ENCODE assay signal across 8 cellular contexts in the genomic region with DNA sequence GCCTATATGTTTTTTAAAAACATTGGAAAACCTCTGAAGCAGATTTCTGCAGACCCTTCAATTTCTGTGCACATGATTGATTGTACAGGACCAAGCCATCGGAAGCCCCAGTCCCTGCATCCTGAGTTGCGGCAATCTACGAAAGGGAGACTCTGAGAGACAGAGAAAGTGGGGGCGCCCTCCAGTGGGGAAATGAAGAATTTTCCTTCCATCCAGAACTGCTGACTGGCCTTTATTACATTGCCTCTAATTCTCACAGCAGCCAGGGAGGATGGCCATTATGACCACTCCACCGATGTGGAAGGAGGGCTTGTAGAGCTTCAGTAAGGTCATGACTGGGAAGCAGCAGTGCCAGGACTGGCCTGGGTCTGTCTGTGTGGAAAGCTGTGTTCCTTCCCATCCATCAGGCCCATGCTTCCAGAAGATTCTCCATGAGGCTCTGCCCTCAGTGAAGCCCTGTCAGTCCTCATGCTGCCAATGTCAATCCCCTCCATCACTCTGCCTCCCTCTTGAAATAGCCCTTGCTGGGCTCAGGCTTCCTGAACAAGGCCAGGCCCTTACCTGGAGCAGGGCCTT. TPM values are rescaled to one million over a fixed set of nuclear protein-coding genes. Genes with fewer than 3 reads are reported as not detected.
DNase-seq lines count a peak whose midpoint lies in the region; ATAC-seq and TF ChIP-seq lines count a peak whose summit lies in the region.

No MANE protein-coding gene starts in this region.

- no peak overlapping the region for H4K8ac ChIP-seq in mesendoderm (ENCODE audit: low read depth, low read length)

- DNase-seq in Caki2 (ENCODE audit: low read depth) (peak; percentile 23), HFF-Myc (ENCODE audit: extremely low read depth, low read depth) (peak; percentile 26), NCI-H526 (lab: John Stamatoyannopoulos, UW) (peak; percentile 44 to 78), ecto neural progenitor cell (ENCODE audit: low spot score) (peak; percentile 80), mesendoderm (peak; percentile 80)
- peak; percentile 77 to 82 for DNase-seq in activated CD4-positive, alpha-beta T cell treated with anti-CD3 and anti-CD28 coated beads, Interleukin-2, amount 50 U/mL, for 48 hours
- peak; percentile 23 to 41 for DNase-seq in stimulated activated CD8-positive, alpha-beta memory T cell treated with anti-CD3 and anti-CD28 coated beads, Interleukin-7, amount 100 ng/mL, for 1 hour (ENCODE audit: low read depth in 2 of 2)

- no peak overlapping the region for H3K9ac ChIP-seq in mesendoderm (ENCODE audit: low read length)

- no peak overlapping the region for H2AK5ac ChIP-seq in mesendoderm (ENCODE audit: low read length)

- no peak overlapping the region for H4K5ac ChIP-seq in mesendoderm (ENCODE audit: low read length)

- no peak overlapping the region for H3K4me2 ChIP-seq in mesendoderm (ENCODE audit: low read length)

- no peak overlapping the region for H2BK15ac ChIP-seq in mesendoderm (replicated peaks; ENCODE audit: low read depth)

- H3K4ac ChIP-seq in mesendoderm (ENCODE audit: low read depth, low read length) = no peak overlapping the region

- ATAC-seq in HG03025 (IDR thresholded peaks at IDR 0.05; ENCODE audit: low FRiP score, unreplicated experiment) = no peak

- H3K79me2 ChIP-seq in mesendoderm (ENCODE audit: control insufficient read depth, insufficient read depth, low read length) = no peaks in the 10 kb centered on the region

- H2BK120ac ChIP-seq in mesendoderm (ENCODE audit: low read depth, low read length) = no peak overlapping the region

- H3K4me1 ChIP-seq in mesendoderm (ENCODE audit: control insufficient read depth, low read depth, low read length) = no peaks in the 10 kb centered on the region

- H2BK5ac ChIP-seq in mesendoderm (ENCODE audit: low read length) = no peak overlapping the region

- no peak overlapping the region for H3K27ac ChIP-seq in mesendoderm (ENCODE audit: low read depth, low read length)

- peak; percentile 71 for TF ChIP-seq CTCF in HFF-Myc (IDR thresholded peaks at IDR 0.05; ENCODE audit: low read depth, low read length, missing control alignments)

- H3K23ac ChIP-seq in mesendoderm (ENCODE audit: low read length) = no peak overlapping the region

- no CpG with 5 or more reads among the region's 5 CpGs for WGBS in mesendoderm (ENCODE audit: extremely low coverage, insufficient coverage, low lambda C conversion rate)

- in situ Hi-C loops in Caki2 (cut with HindIII; ENCODE audit: low pct_unique_long_range_greater_than_20kb, low sequenced_read_pairs) = no loop called here

- no peak overlapping the region for H3K18ac ChIP-seq in mesendoderm (ENCODE audit: low read length)

- no peaks in the 10 kb centered on the region for H3K36me3 ChIP-seq in mesendoderm (ENCODE audit: control insufficient read depth, insufficient read depth, low read length)

- no peaks in the 10 kb centered on the region for H3K27me3 ChIP-seq in mesendoderm (ENCODE audit: insufficient read depth, low read length, poor library complexity)

- no peaks in the 10 kb centered on the region for H3K79me1 ChIP-seq in mesendoderm (ENCODE audit: low read length)

- H3K4me3 ChIP-seq in HFF-Myc (replicated peaks; ENCODE audit: low read depth, low read length) (no peak overlapping the region), mesendoderm (ENCODE audit: low read length) (no peak overlapping the region)

- no peak overlapping the region for H3K56ac ChIP-seq in mesendoderm (ENCODE audit: low read length)

RNA-seq across cellular contexts. Expression of a gene that starts 20.0 kb away (rescaled TPM):
- total RNA-seq in Caki2 (2014; rRNA removed; shearing (Covaris generic); ENCODE audit: low replicate concordance) = not detected in 2 replicates
- not detected for polyA plus RNA-seq in mesendoderm (2013, experiment 1 of 2)
- polyA plus RNA-seq in mesendoderm (2013, experiment 2 of 2) = not detected

RNA-seq across cellular contexts. Expression of a gene that starts 35.2 kb away (rescaled TPM):
- 76.8 and 84.9 TPM in 2 replicates for total RNA-seq in Caki2 (2014; rRNA removed; shearing (Covaris generic); ENCODE audit: low replicate concordance)
- 49.5 TPM for polyA plus RNA-seq in mesendoderm (2013, experiment 1 of 2)
- 50.4 TPM for polyA plus RNA-seq in mesendoderm (2013, experiment 2 of 2)

RNA-seq across cellular contexts. Expression of a gene that starts 43.3 kb away (rescaled TPM):
- not detected in 2 replicates for total RNA-seq in Caki2 (2014; rRNA removed; shearing (Covaris generic); ENCODE audit: low replicate concordance)
- polyA plus RNA-seq in mesendoderm (2013, experiment 1 of 2) = 1.7 TPM
- 1.9 TPM for polyA plus RNA-seq in mesendoderm (2013, experiment 2 of 2)

Comparison
In these comparisons a context has a peak if more than half of its experiments do, and no peak if none do; other contexts are left out.
1. DNase-seq: peak in every context shown above with its lines; median percentile 80 in ecto neural progenitor cell; 80 in mesendoderm; 80 in activated CD4-positive, alpha-beta T cell treated with anti-CD3 and anti-CD28 coated beads, Interleukin-2, amount 50 U/mL, for 48 hours; 61 in NCI-H526; 32 in stimulated activated CD8-positive, alpha-beta memory T cell treated with anti-CD3 and anti-CD28 coated beads, Interleukin-7, amount 100 ng/mL, for 1 hour; 26 in HFF-Myc; 23 in Caki2.